In the genomic region with DNA sequence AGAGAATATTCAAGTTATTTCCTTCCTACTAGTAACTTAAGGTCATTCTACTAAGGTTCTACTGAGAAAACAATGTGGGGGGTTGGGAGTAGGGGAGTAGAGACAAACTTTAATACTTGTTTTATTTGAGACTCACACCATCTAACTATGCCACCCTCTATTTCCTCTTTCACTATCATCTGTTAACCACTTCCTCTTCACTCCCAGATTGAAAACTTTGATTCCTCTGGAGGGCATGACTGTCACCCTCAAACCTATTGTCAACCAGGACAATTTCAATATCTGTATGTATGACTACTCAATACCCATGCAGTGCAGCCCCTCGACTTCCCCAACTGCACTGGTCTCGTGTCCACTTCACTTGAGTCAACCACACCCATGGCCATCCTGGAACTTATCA, we compare ENCODE assay signal across 16 cellular contexts.
"Had no signal": no experiment of that assay in that cellular context is flagged by ENCODE, and none has a peak within 500 bp of the region (broad histone marks: within the 10 kb centered on the region; RNA-seq: fewer than 3 reads in every experiment).

No MANE protein-coding gene starts in this region.

- FAIRE-seq: endothelial cell of umbilical vein had no signal

- H2AFZ ChIP-seq: parathyroid adenoma had no signal

- H3K27ac ChIP-seq: esophagus squamous epithelium, left ventricle myocardium inferior, neutrophil, parathyroid adenoma, sigmoid colon, spleen had no signal

- H3K36me3 ChIP-seq: esophagus squamous epithelium, left ventricle myocardium inferior, neutrophil, sigmoid colon, spleen had no signal

- DNase-seq: activated CD4-positive, alpha-beta T cell treated with anti-CD3 and anti-CD28 coated beads, Interleukin-2, amount 50 U/mL, for 1 hour; activated naive CD8-positive, alpha-beta T cell treated with anti-CD3 and anti-CD28 coated beads, Interleukin-2, amount 10 ng/mL, durations not matched to agents 7 days and 5 days; anterior cingulate cortex; cortex of kidney; effector CD4-positive, alpha-beta T cell; esophagus squamous epithelium; hippocampal formation; left ventricle myocardium inferior; mucosa of descending colon; naive thymus-derived CD4-positive, alpha-beta T cell; sigmoid colon; spleen had no signal

- H3K4me3 ChIP-seq: esophagus squamous epithelium, left ventricle myocardium inferior, mucosa of descending colon, sigmoid colon, spleen had no signal

- H3K9me3 ChIP-seq: esophagus squamous epithelium, left ventricle myocardium inferior, mucosa of descending colon, neutrophil, sigmoid colon, spleen had no signal

- H3K4me1 ChIP-seq: esophagus squamous epithelium, left ventricle myocardium inferior, parathyroid adenoma, sigmoid colon, spleen had no signal

- H3K9ac ChIP-seq: parathyroid adenoma had no signal

- ATAC-seq: activated CD4-positive, CD25-positive, alpha-beta regulatory T cell treated with anti-CD3 and anti-CD28 coated beads, Interleukin-2, amount 50 U/mL, for 24 hours; mucosa of descending colon; naive thymus-derived CD4-positive, alpha-beta T cell had no signal

- H3K27me3 ChIP-seq: esophagus squamous epithelium, neutrophil, sigmoid colon, spleen had no signal

- H3K79me2 ChIP-seq: parathyroid adenoma had no signal
